Comparison of ENCODE assay signal across 17 cellular contexts in genomic region chr2:188383158-188383557, GRCh38.
DNase-seq lines count a peak whose midpoint lies in the region; ATAC-seq, FAIRE-seq and TF ChIP-seq lines count a peak whose summit lies in the region.
"Had no signal": no experiment of that assay in that cellular context is flagged by ENCODE, and none has a peak within 500 bp of the region (broad histone marks: within the 10 kb centered on the region; RNA-seq: fewer than 3 reads in every experiment).

No MANE protein-coding gene starts in this region.

- H3K36me3 ChIP-seq in MM.1S (replicated peaks; ENCODE audit: insufficient read depth, low read length), result no peaks in the 10 kb centered on the region
- peaks cover 0 to 6% of the 10 kb centered on the region in 2 donors for H3K36me3 ChIP-seq in kidney (ENCODE audit: control insufficient read depth in 1 of 2, insufficient read depth in 2 of 2, low read length in 2 of 2)
- peaks cover 7 to 21% (median 21%) of the 10 kb centered on the region in 4 donors for H3K36me3 ChIP-seq in stomach

- H3K27me3 ChIP-seq in MM.1S (replicated peaks; ENCODE audit: insufficient read depth, low read length), result no peaks in the 10 kb centered on the region
- no peaks in the 10 kb centered on the region for H3K27me3 ChIP-seq in stomach

- DNase-seq in MM.1S (peak; percentile 31), kidney (no peak), stomach (no peak), NCI-H774 (lab: John Stamatoyannopoulos, UW) (no peak), GM20000 (ENCODE audit: low spot score) (no peak), cerebellar cortex (ENCODE audit: low spot score) (no peak)
- no peak for DNase-seq in activated T-cell treated with anti-CD3 and anti-CD28 coated beads, Interleukin-2, amount 50 U/mL, for 72 hours
- DNase-seq: activated CD4-positive, alpha-beta T cell treated with anti-CD3 and anti-CD28 coated beads for 1 hour; activated naive CD8-positive, alpha-beta T cell treated with anti-CD3 and anti-CD28 coated beads, Interleukin-2, amount 10 ng/mL, durations not matched to agents 7 days and 5 days; DMS53; NCI-H1436 treated with DMSO at 0.1 percent for 48 hours; NCI-H524 treated with DMSO at 0.1 percent for 48 hours; nucleus accumbens; stimulated activated CD4-positive, alpha-beta T cell treated with anti-CD3 and anti-CD28 coated beads, Interleukin-12 subunit alpha, Interleukin-12 subunit beta, amount 100 ng/mL, for 4 hours had no signal

- H3K4me2 ChIP-seq in MM.1S (ENCODE audit: low read depth, low read length), result no peak overlapping the region

- TF ChIP-seq EP300 in stomach (IDR thresholded peaks at IDR 0.05), result no peak

- H3K27ac ChIP-seq in MM.1S (ENCODE audit: low read length) (no peak overlapping the region), kidney (ENCODE audit: low read depth in 2 of 2, low read length in 2 of 2) (no peak overlapping the region), stomach (peak overlapping the region in 4 of 5 donors; percentile 48 to 69 (median 64))

- TF ChIP-seq CTCF in MM.1S (IDR thresholded peaks at IDR 0.05; ENCODE audit: low read length) (no peak), kidney (IDR thresholded peaks at IDR 0.05; ENCODE audit: borderline replicate concordance, extremely low read depth, insufficient read depth) (no peak), stomach (IDR thresholded peaks at IDR 0.05) (no peak), GM20000 (IDR thresholded peaks at IDR 0.05; ENCODE audit: extremely low read depth, missing control alignments) (no peak)

- TF ChIP-seq POLR2A in stomach (IDR thresholded peaks at IDR 0.05), result no peak

- H3F3A ChIP-seq in MM.1S (ENCODE audit: insufficient read depth, low read length), result no peaks in the 10 kb centered on the region

- H3K9ac ChIP-seq in MM.1S (ENCODE audit: low read length), result no peak overlapping the region
- H3K9ac ChIP-seq in kidney (ENCODE audit: low read length in 2 of 2), result peak overlapping the region in 1 of 2 donors; percentile 20

- H3K79me2 ChIP-seq in MM.1S (ENCODE audit: low read length), result no peaks in the 10 kb centered on the region

- peaks cover 0 to 3% of the 10 kb centered on the region in 2 donors for H3K36me3 Mint-ChIP-seq in activated T-cell treated with anti-CD3 and anti-CD28 coated beads, Interleukin-2, amount 50 U/mL, for 72 hours (ENCODE audit: insufficient read depth in 2 of 2)
- H3K36me3 Mint-ChIP-seq: activated naive CD8-positive, alpha-beta T cell treated with anti-CD3 and anti-CD28 coated beads, Interleukin-2, amount 10 ng/mL, durations not matched to agents 7 days and 5 days had no signal

- H3K27ac Mint-ChIP-seq in activated T-cell treated with anti-CD3 and anti-CD28 coated beads, Interleukin-2, amount 50 U/mL, for 72 hours, result no peak overlapping the region
- H3K27ac Mint-ChIP-seq: activated naive CD8-positive, alpha-beta T cell treated with anti-CD3 and anti-CD28 coated beads, Interleukin-2, amount 10 ng/mL, durations not matched to agents 7 days and 5 days; T-helper 1 cell treated with Interleukin-12 subunit alpha and Interleukin-12 subunit beta and Interleukin-4 antibody, amounts not matched to agents 30 μg/mL and 1 μg/mL, for 36 hours had no signal

- intact Hi-C loops in kidney (cut with DNase I) (no loop called here), stomach (cut with DNase I; ENCODE audit: low total_unique reads) (no loop called here)

- 14 to 42% (median 16%) methylated on average over 1 of the region's 1 CpG for WGBS in stomach, 5 donors

- H3K4me1 Mint-ChIP-seq in activated T-cell treated with anti-CD3 and anti-CD28 coated beads, Interleukin-2, amount 50 U/mL, for 72 hours (ENCODE audit: low read depth), result no peaks in the 10 kb centered on the region
- H3K4me1 Mint-ChIP-seq: activated naive CD8-positive, alpha-beta T cell treated with anti-CD3 and anti-CD28 coated beads, Interleukin-2, amount 10 ng/mL, durations not matched to agents 7 days and 5 days; central memory CD8-positive, alpha-beta T cell had no signal

- no peak overlapping the region for H3K4me3 Mint-ChIP-seq in activated T-cell treated with anti-CD3 and anti-CD28 coated beads, Interleukin-2, amount 50 U/mL, for 72 hours
- H3K4me3 Mint-ChIP-seq: activated naive CD8-positive, alpha-beta T cell treated with anti-CD3 and anti-CD28 coated beads, Interleukin-2, amount 10 ng/mL, durations not matched to agents 7 days and 5 days; central memory CD8-positive, alpha-beta T cell; T-helper 1 cell treated with Interleukin-12 subunit alpha and Interleukin-12 subunit beta and Interleukin-4 antibody, amounts not matched to agents 30 μg/mL and 1 μg/mL, for 36 hours had no signal

- H3K4me3 ChIP-seq in MM.1S (ENCODE audit: low read length) (no peak overlapping the region), kidney (ENCODE audit: low read length in 2 of 2) (peak overlapping the region; percentile 51 to 55), stomach (peak overlapping the region; percentile 5 to 32 (median 9))

- no peak overlapping the region for H2AFZ ChIP-seq in MM.1S (ENCODE audit: low read length)

- H3K4me1 ChIP-seq in MM.1S (ENCODE audit: low read length) (no peaks in the 10 kb centered on the region), kidney (ENCODE audit: control insufficient read depth in 1 of 2, insufficient read depth in 1 of 2, low read depth in 1 of 2, low read length in 2 of 2) (peaks cover 0 to 7% of the 10 kb centered on the region in 2 donors), stomach (peaks cover 0 to 37% (median 24%) of the 10 kb centered on the region in 4 donors)

- H3K9me3 ChIP-seq in MM.1S (replicated peaks; ENCODE audit: insufficient read depth, low read length) (no peaks in the 10 kb centered on the region), kidney (ENCODE audit: control insufficient read depth in 1 of 2, low read length in 2 of 2) (no peaks in the 10 kb centered on the region), stomach (peaks cover 0 to 11% (median 3%) of the 10 kb centered on the region in 4 donors)

- FAIRE-seq in colon (lab: Jason Lieb, UNC), result peak; percentile 18
- FAIRE-seq in kidney (lab: Jason Lieb, UNC), result no peak

- ATAC-seq in activated T-cell treated with anti-CD3 and anti-CD28 coated beads, Interleukin-2, amount 50 U/mL, for 72 hours (replicated peaks in 1 of 2), result no peak

- H3K9me3 Mint-ChIP-seq in activated T-cell treated with anti-CD3 and anti-CD28 coated beads, Interleukin-2, amount 50 U/mL, for 72 hours, result peaks cover 4 to 8% of the 10 kb centered on the region in 2 donors
- H3K9me3 Mint-ChIP-seq: activated naive CD8-positive, alpha-beta T cell treated with anti-CD3 and anti-CD28 coated beads, Interleukin-2, amount 10 ng/mL, durations not matched to agents 7 days and 5 days had no signal

- no peaks in the 10 kb centered on the region for H3K9me2 ChIP-seq in MM.1S (replicated peaks; ENCODE audit: insufficient read depth, low read length)

- H4K20me1 ChIP-seq in MM.1S (ENCODE audit: insufficient read depth, low read length), result no peaks in the 10 kb centered on the region

- H3K27me3 Mint-ChIP-seq in activated T-cell treated with anti-CD3 and anti-CD28 coated beads, Interleukin-2, amount 50 U/mL, for 72 hours (ENCODE audit: low read depth), result no peaks in the 10 kb centered on the region
- H3K27me3 Mint-ChIP-seq: activated naive CD8-positive, alpha-beta T cell treated with anti-CD3 and anti-CD28 coated beads, Interleukin-2, amount 10 ng/mL, durations not matched to agents 7 days and 5 days; central memory CD8-positive, alpha-beta T cell had no signal

Comparison
In these comparisons a context has a peak if more than half of its experiments do, and no peak if none do; other contexts are left out.
1. H3K27ac ChIP-seq: peak in stomach (4 of 5); none in MM.1S (single experiment) and kidney (0 of 2).